ENCODE assay signal across 11 cellular contexts in genomic region chr10:119786117-119786769, GRCh38.
A peak's percentile ranks its signal among the peaks of the same experiment; 100 is the strongest.
DNase-seq lines count a peak whose midpoint lies in the region; ATAC-seq, FAIRE-seq and TF ChIP-seq lines count a peak whose summit lies in the region.
"Had no signal": no experiment of that assay in that cellular context is flagged by ENCODE, and none has a peak within 500 bp of the region (broad histone marks: within the 10 kb centered on the region; RNA-seq: fewer than 3 reads in every experiment).

No MANE protein-coding gene starts in this region.

- H3K18ac ChIP-seq in H9 (ENCODE audit: insufficient read length, low read depth, low read length), result peak overlapping the region; percentile 39

- POLR2A ChIA-PET in endothelial cell of umbilical vein (lab: Charles Lee), result no interaction called here

- H3K27me3 ChIP-seq in H9 (ENCODE audit: insufficient read depth, low read length) (no peaks in the 10 kb centered on the region), endothelial cell of umbilical vein (ENCODE audit: control insufficient read depth in 2 of 2, insufficient read depth in 2 of 2, low read length in 2 of 2) (no peaks in the 10 kb centered on the region), testis (no peaks in the 10 kb centered on the region)
- H3K27me3 ChIP-seq: upper lobe of left lung had no signal

- H3K27ac ChIP-seq in H9 (ENCODE audit: insufficient read length, low read depth, low read length) (peak overlapping the region; percentile 95), endothelial cell of umbilical vein (ENCODE audit: insufficient read depth, low read depth, low read length) (no peak overlapping the region), testis (no peak overlapping the region)
- H3K27ac ChIP-seq: upper lobe of left lung had no signal

- no peak overlapping the region for H2AK5ac ChIP-seq in H9 (ENCODE audit: insufficient read length, low read length)

- 0 out of 2 replicates have a peak, but pooled peaks cover 1% of the 10 kb centered on the region for H3K79me2 ChIP-seq in H9 (ENCODE audit: insufficient read depth, low read length)
- peaks cover 2% of the 10 kb centered on the region for H3K79me2 ChIP-seq in endothelial cell of umbilical vein (ENCODE audit: control insufficient read depth, insufficient read depth, low read length)

- H3K9me3 ChIP-seq in H9 (ENCODE audit: control insufficient read depth, low read depth, low read length) (no peaks in the 10 kb centered on the region), endothelial cell of umbilical vein (replicated peaks; ENCODE audit: control insufficient read depth, insufficient read depth, low read length) (no peaks in the 10 kb centered on the region), testis (no peaks in the 10 kb centered on the region)
- H3K9me3 ChIP-seq: upper lobe of left lung had no signal

- H3K4me1 Mint-ChIP-seq in H9, result peaks cover 46 to 62% of the 10 kb centered on the region in 2 experiments
- H3K4me1 Mint-ChIP-seq in natural killer cell treated with Interleukin-12 subunit alpha and Interleukin-12 subunit beta and Interleukin-15 and Interleukin-18, amount 100 ng/mL, for 72 hours (ENCODE audit: low read depth in 2 of 2), result peaks cover 35 to 36% of the 10 kb centered on the region in 2 donors
- H3K4me1 Mint-ChIP-seq in stimulated activated effector memory CD8-positive, alpha-beta T cell treated with anti-CD3 and anti-CD28 coated beads, Interleukin-12 subunit alpha, Interleukin-12 subunit beta, amount 100 ng/mL, for 72 hours, result peaks cover 22% of the 10 kb centered on the region

- H3K4me3 Mint-ChIP-seq in H9, result peak overlapping the region; percentile 9 to 62; a peak in 1 of 5 replicates
- H3K4me3 Mint-ChIP-seq in natural killer cell treated with Interleukin-12 subunit alpha and Interleukin-12 subunit beta and Interleukin-15 and Interleukin-18, amount 100 ng/mL, for 72 hours, result peak overlapping the region; percentile 83
- H3K4me3 Mint-ChIP-seq in stimulated activated effector memory CD8-positive, alpha-beta T cell treated with anti-CD3 and anti-CD28 coated beads, Interleukin-12 subunit alpha, Interleukin-12 subunit beta, amount 100 ng/mL, for 72 hours, result no peak overlapping the region

- H2BK20ac ChIP-seq in H9 (ENCODE audit: low read depth, low read length, poor library complexity, severe bottlenecking), result no peak overlapping the region

- H3K23ac ChIP-seq in H9 (ENCODE audit: insufficient read length, low read depth, low read length), result no peak overlapping the region

- H3K4me3 ChIP-seq in endothelial cell of umbilical vein (replicated peaks in 1 of 3; ENCODE audit: insufficient read depth in 1 of 3, low read depth in 1 of 3, low read length in 3 of 3), result no peak overlapping the region
- no peak overlapping the region for H3K4me3 ChIP-seq in testis
- H3K4me3 ChIP-seq: upper lobe of left lung had no signal

- no peak overlapping the region for H2BK5ac ChIP-seq in H9 (ENCODE audit: insufficient read length, low read length)

- intact Hi-C loops in endothelial cell of umbilical vein (cut with micrococcal nuclease), result no loop called here
- intact Hi-C loops in testis (cut with DNase I; ENCODE audit: low total_unique reads), result no loop called here

- H3K4me1 ChIP-seq in H9 (ENCODE audit: insufficient read depth, low read length), result peaks cover 3% of the 10 kb centered on the region; the same call in 1 of the 2 replicates
- peaks cover 24% of the 10 kb centered on the region for H3K4me1 ChIP-seq in endothelial cell of umbilical vein (ENCODE audit: control insufficient read depth, extremely low read depth, insufficient read depth, low read length)
- H3K4me1 ChIP-seq in testis, result no peaks in the 10 kb centered on the region

- H3K4ac ChIP-seq in H9 (ENCODE audit: low read depth, low read length), result no peak overlapping the region; the same call in 1 of the 2 replicates

- peak; percentile 62 for FAIRE-seq in endothelial cell of umbilical vein (lab: Jason Lieb, UNC)
- FAIRE-seq: colon had no signal

- H3K4me2 ChIP-seq in H9 (ENCODE audit: insufficient read depth, insufficient read length, low read length), result peak overlapping the region; percentile 19
- no peak overlapping the region for H3K4me2 ChIP-seq in endothelial cell of umbilical vein (ENCODE audit: insufficient read depth, low read length)

- H3K14ac ChIP-seq in H9 (ENCODE audit: insufficient read depth, low read length), result peak overlapping the region; percentile 56; the same call in 1 of the 2 replicates

- WGBS in H9 (ENCODE audit: extremely low coverage, insufficient read length, low lambda C conversion rate), result no CpG with 5 or more reads among the region's 5 CpGs
- 78 to 83% methylated on average over 5 of the region's 5 CpGs for WGBS in testis, 2 donors

- H4K20me1 ChIP-seq in H9 (ENCODE audit: control insufficient read depth, insufficient read depth, insufficient read length) (no peaks in the 10 kb centered on the region), endothelial cell of umbilical vein (replicated peaks; ENCODE audit: control insufficient read depth, extremely low read depth, insufficient read depth, low read length) (no peaks in the 10 kb centered on the region)

- no TSS peak for BruUV-seq in endothelial cell of umbilical vein (replicated peaks; lab: Mats Ljungman, UMichigan)

- peaks cover 1 to 2% (median 2%) of the 10 kb centered on the region in 3 experiments; a peak in 4 of 7 replicates for H3K36me3 Mint-ChIP-seq in H9 (ENCODE audit: insufficient read depth in 1 of 3, low read depth in 3 of 3)
- no peaks in the 10 kb centered on the region for H3K36me3 Mint-ChIP-seq in natural killer cell treated with Interleukin-12 subunit alpha and Interleukin-12 subunit beta and Interleukin-15 and Interleukin-18, amount 100 ng/mL, for 72 hours
- H3K36me3 Mint-ChIP-seq in stimulated activated effector memory CD8-positive, alpha-beta T cell treated with anti-CD3 and anti-CD28 coated beads, Interleukin-12 subunit alpha, Interleukin-12 subunit beta, amount 100 ng/mL, for 72 hours, result no peaks in the 10 kb centered on the region

- H3K27me3 Mint-ChIP-seq in H9 (ENCODE audit: low read depth), result no peaks in the 10 kb centered on the region
- H3K27me3 Mint-ChIP-seq in natural killer cell treated with Interleukin-12 subunit alpha and Interleukin-12 subunit beta and Interleukin-15 and Interleukin-18, amount 100 ng/mL, for 72 hours, result no peaks in the 10 kb centered on the region

- H3K79me1 ChIP-seq in H9 (ENCODE audit: insufficient read depth, low read depth, low read length, poor library complexity, severe bottlenecking), result no peaks in the 10 kb centered on the region

- H2BK15ac ChIP-seq in H9 (ENCODE audit: low read depth, low read length), result no peak overlapping the region

- peak overlapping the region; percentile 73 for H2BK120ac ChIP-seq in H9 (ENCODE audit: low read depth, low read length, poor library complexity, severe bottlenecking)

- dilution Hi-C loops in endothelial cell of umbilical vein (cut with MboI; ENCODE audit: extremely low pct_ligation_motif_present, low sequenced_read_pairs), result no loop called here

- TF ChIP-seq POLR2A in endothelial cell of umbilical vein (IDR thresholded peaks at IDR 0.05; ENCODE audit: low read depth, low read length) (no peak), testis (IDR thresholded peaks at IDR 0.05) (no peak)

- DNase-seq in H9 (peak; percentile 65), NOMO-1 treated with DMSO at 0.1 percent for 48 hours (lab: John Stamatoyannopoulos, UW; ENCODE audit: unreplicated experiment) (peak; percentile 97), endothelial cell of umbilical vein (ENCODE audit: low read depth, low spot score) (no peak), testis (no peak), HPDE6-E6E7 (ENCODE audit: extremely low spot score) (no peak)
- no peak for DNase-seq in natural killer cell treated with Interleukin-12 subunit alpha and Interleukin-12 subunit beta and Interleukin-15 and Interleukin-18, amount 100 ng/mL, for 72 hours (ENCODE audit: low spot score)
- no peak for DNase-seq in stimulated activated effector memory CD8-positive, alpha-beta T cell treated with anti-CD3 and anti-CD28 coated beads, Interleukin-12 subunit alpha, Interleukin-12 subunit beta, amount 100 ng/mL, for 72 hours (ENCODE audit: low spot score in 2 of 2)
- DNase-seq: upper lobe of left lung had no signal

- no peaks in the 10 kb centered on the region for H3K36me3 ChIP-seq in endothelial cell of umbilical vein (ENCODE audit: control insufficient read depth in 2 of 2, extremely low read depth in 1 of 2, insufficient read depth in 2 of 2, low read length in 2 of 2)
- H3K36me3 ChIP-seq in testis (ENCODE audit: low read depth, missing control alignments), result no peaks in the 10 kb centered on the region
- H3K36me3 ChIP-seq: upper lobe of left lung had no signal

- no peak overlapping the region for H4K5ac ChIP-seq in H9 (ENCODE audit: insufficient read length, low read depth, low read length)

- no peak overlapping the region for H3K56ac ChIP-seq in H9 (ENCODE audit: insufficient read length, low read depth, low read length)

- CTCF ChIA-PET in endothelial cell of umbilical vein (lab: Charles Lee), result interaction anchor here (2.2 kb wide), 1 partner anchor 35 kb away, joined by 10 read pairs; no protein-coding TSS in a partner anchor

- no peak overlapping the region for H4K8ac ChIP-seq in H9 (replicated peaks; ENCODE audit: insufficient read length, low read depth, low read length)

- ATAC-seq in natural killer cell treated with Interleukin-12 subunit alpha and Interleukin-12 subunit beta and Interleukin-15 and Interleukin-18, amount 100 ng/mL, for 72 hours, result peak; percentile 52 to 56
- ATAC-seq in stimulated activated effector memory CD8-positive, alpha-beta T cell treated with anti-CD3 and anti-CD28 coated beads, Interleukin-12 subunit alpha, Interleukin-12 subunit beta, amount 100 ng/mL, for 72 hours, result no peak
- ATAC-seq in GM19452 (IDR thresholded peaks at IDR 0.05; ENCODE audit: unreplicated experiment), result no peak
- ATAC-seq: left lobe of liver had no signal

- no peak overlapping the region for H4K91ac ChIP-seq in H9 (ENCODE audit: insufficient read length, low read depth, low read length)

- H2BK12ac ChIP-seq in H9 (ENCODE audit: insufficient read length, low read depth, low read length), result peak overlapping the region; percentile 72

- TF ChIP-seq CTCF in H9 (conservative IDR thresholded peaks at IDR 0.05) (no peak), endothelial cell of umbilical vein (IDR thresholded peaks at IDR 0.05; ENCODE audit: extremely low read depth in 1 of 2, insufficient read depth in 1 of 2, low read depth in 1 of 2, low read length in 2 of 2) (no peak), testis (IDR thresholded peaks at IDR 0.05) (no peak)

- H2AFZ ChIP-seq in H9 (ENCODE audit: low read length), result no peak overlapping the region
- H2AFZ ChIP-seq in endothelial cell of umbilical vein (ENCODE audit: low read depth, low read length), result no peak overlapping the region

- peaks cover 2% of the 10 kb centered on the region for H3K23me2 ChIP-seq in H9 (ENCODE audit: insufficient read length, low read depth, low read length, poor library complexity, severe bottlenecking)

- H3K9ac ChIP-seq in H9 (ENCODE audit: extremely low read depth, insufficient read length, low read length) (no peak overlapping the region), endothelial cell of umbilical vein (replicated peaks; ENCODE audit: extremely low read depth, insufficient read depth, low read length) (no peak overlapping the region)

- H3K9me1 ChIP-seq in endothelial cell of umbilical vein (replicated peaks; ENCODE audit: control insufficient read depth, extremely low read depth, insufficient read depth, low read length), result no peaks in the 10 kb centered on the region

- H3T11ph ChIP-seq in H9 (ENCODE audit: low read length), result no peak overlapping the region

- H3K9me3 Mint-ChIP-seq in H9, result no peaks in the 10 kb centered on the region
- H3K9me3 Mint-ChIP-seq in natural killer cell treated with Interleukin-12 subunit alpha and Interleukin-12 subunit beta and Interleukin-15 and Interleukin-18, amount 100 ng/mL, for 72 hours, result no peaks in the 10 kb centered on the region
- H3K9me3 Mint-ChIP-seq in stimulated activated effector memory CD8-positive, alpha-beta T cell treated with anti-CD3 and anti-CD28 coated beads, Interleukin-12 subunit alpha, Interleukin-12 subunit beta, amount 100 ng/mL, for 72 hours, result no peaks in the 10 kb centered on the region

- peak overlapping the region; percentile 84 to 98 (median 89) for H3K27ac Mint-ChIP-seq in H9
- H3K27ac Mint-ChIP-seq in natural killer cell treated with Interleukin-12 subunit alpha and Interleukin-12 subunit beta and Interleukin-15 and Interleukin-18, amount 100 ng/mL, for 72 hours, result peak overlapping the region in 1 of 2 donors; percentile 44
- H3K27ac Mint-ChIP-seq in stimulated activated effector memory CD8-positive, alpha-beta T cell treated with anti-CD3 and anti-CD28 coated beads, Interleukin-12 subunit alpha, Interleukin-12 subunit beta, amount 100 ng/mL, for 72 hours, result no peak overlapping the region

Comparison
In these comparisons a context has a peak if more than half of its experiments do, and no peak if none do; other contexts are left out.
1. DNase-seq: peak in H9 (single experiment) and NOMO-1 treated with DMSO at 0.1 percent for 48 hours (single experiment); none in endothelial cell of umbilical vein (single experiment), natural killer cell treated with Interleukin-12 subunit alpha and Interleukin-12 subunit beta and Interleukin-15 and Interleukin-18, amount 100 ng/mL, for 72 hours (single experiment), stimulated activated effector memory CD8-positive, alpha-beta T cell treated with anti-CD3 and anti-CD28 coated beads, Interleukin-12 subunit alpha, Interleukin-12 subunit beta, amount 100 ng/mL, for 72 hours (0 of 2), testis (single experiment) and HPDE6-E6E7 (single experiment).
2. ATAC-seq: peak in natural killer cell treated with Interleukin-12 subunit alpha and Interleukin-12 subunit beta and Interleukin-15 and Interleukin-18, amount 100 ng/mL, for 72 hours (2 of 2); none in stimulated activated effector memory CD8-positive, alpha-beta T cell treated with anti-CD3 and anti-CD28 coated beads, Interleukin-12 subunit alpha, Interleukin-12 subunit beta, amount 100 ng/mL, for 72 hours (single experiment) and GM19452 (single experiment).